Comparison of ENCODE assay signal across 9 cellular contexts in the genomic region with DNA sequence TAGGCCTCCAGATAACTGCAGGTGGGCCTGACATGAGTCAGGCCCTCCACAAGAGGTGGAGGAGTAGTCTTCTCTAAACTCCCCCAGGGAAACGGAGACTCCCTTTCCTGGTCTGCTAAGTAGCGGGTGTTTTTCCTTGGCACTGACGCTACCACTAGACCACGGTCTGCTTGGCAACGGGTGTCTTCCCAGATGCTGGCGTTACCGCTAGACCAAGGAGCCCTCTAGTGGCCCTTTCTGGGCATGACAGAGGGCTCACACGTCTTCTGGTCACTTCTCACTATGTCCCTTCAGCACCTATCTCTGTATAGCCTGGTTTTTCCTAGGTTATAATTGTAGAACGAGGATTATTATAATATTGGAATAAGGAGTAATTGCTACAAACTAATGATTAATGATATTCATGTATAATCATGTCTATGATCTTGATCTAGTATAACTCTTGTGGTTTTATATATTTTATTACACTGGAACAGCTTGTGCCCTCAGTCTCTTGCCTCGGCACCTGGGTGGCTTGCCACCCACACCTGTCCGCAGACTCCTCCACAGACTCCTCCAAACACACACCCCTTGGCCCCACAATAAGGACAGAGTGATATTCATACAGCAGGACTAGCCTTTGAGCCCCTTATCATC. TPM values are rescaled to one million over a fixed set of nuclear protein-coding genes. Genes with fewer than 3 reads are reported as not detected.
A peak's percentile ranks its signal among the peaks of the same experiment; 100 is the strongest.
DNase-seq lines count a peak whose midpoint lies in the region; ATAC-seq and TF ChIP-seq lines count a peak whose summit lies in the region.
"Not testable (repeated sequence)": the region's sequence is repeated elsewhere in the genome, so short reads cannot be mapped to it uniquely, and the experiment has no call there.
"Had no signal": no experiment of that assay in that cellular context is flagged by ENCODE, and none has a peak within 500 bp of the region (broad histone marks: within the 10 kb centered on the region; RNA-seq: fewer than 3 reads in every experiment).

No MANE protein-coding gene starts in this region.

- intact Hi-C loops in CD14-positive monocyte (cut with micrococcal nuclease), result loop anchor here in 1 of 2 donors (5.0 to 10.0 kb wide), 2 partner anchors 147 to 245 kb away; no protein-coding TSS in a partner anchor
- intact Hi-C loops in activated B cell treated with CpG ODN at 0.5 μM for 24 hours (cut with micrococcal nuclease), result not testable (repeated sequence)

- DNase-seq in CD14-positive monocyte (ENCODE audit: low spot score) (peak; percentile 61), HS-27A (ENCODE audit: low read depth) (peak; percentile 20), NCI-H748 treated with DMSO at 0.1 percent for 48 hours (lab: John Stamatoyannopoulos, UW) (peak; percentile 32), activated B cell treated with CpG ODN at 0.5 μM for 24 hours (peak; percentile 43), anterior cingulate cortex (lab: John Stamatoyannopoulos, UW) (peak in 51 of 58 donors; percentile 1 to 84 (median 34)), glomerular visceral epithelial cell (ENCODE audit: extremely low spot score) (peak; percentile 65)
- peak; percentile 34 for DNase-seq in stimulated activated CD8-positive, alpha-beta memory T cell treated with anti-CD3 and anti-CD28 coated beads, Interleukin-15, amount 100 ng/mL, for 1 hour (ENCODE audit: low read depth)

- not testable (repeated sequence) for H2AFZ ChIP-seq in neural cell (ENCODE audit: low read depth, low read length)

- not testable (repeated sequence) for H3K27me3 Mint-ChIP-seq in CD14-positive monocyte (ENCODE audit: low read depth in 3 of 3)
- peaks cover 22% of the 10 kb centered on the region for H3K27me3 Mint-ChIP-seq in activated B cell treated with CpG ODN at 0.5 μM for 24 hours

- not testable (repeated sequence) for H4K20me1 ChIP-seq in neural cell (ENCODE audit: insufficient read depth)

- not testable (repeated sequence) for H3F3A ChIP-seq in neural cell (ENCODE audit: insufficient read depth, low read length, poor library complexity, severe bottlenecking)

- CTCF ChIA-PET in activated B cell treated with CpG ODN at 0.5 μM for 24 hours (lab: Charles Lee), result interaction anchor here (1.4 kb wide), 1 partner anchor 148 kb away, joined by 5 read pairs; no protein-coding TSS in a partner anchor

- not testable (repeated sequence) for H3K27ac Mint-ChIP-seq in CD14-positive monocyte, activated B cell treated with CpG ODN at 0.5 μM for 24 hours

- H3K36me3 Mint-ChIP-seq in CD14-positive monocyte; activated B cell treated with CpG ODN at 0.5 μM for 24 hours (ENCODE audit: low read depth): not testable (repeated sequence)

- not testable (repeated sequence) for H3K9me3 Mint-ChIP-seq in CD14-positive monocyte, activated B cell treated with CpG ODN at 0.5 μM for 24 hours

- not testable (repeated sequence) for H3K36me3 ChIP-seq in neural cell (ENCODE audit: insufficient read depth, low read length)

- H3K4me1 Mint-ChIP-seq in CD14-positive monocyte, result peaks cover 20% of the 10 kb centered on the region
- H3K4me1 Mint-ChIP-seq in activated B cell treated with CpG ODN at 0.5 μM for 24 hours, result not testable (repeated sequence)

- not testable (repeated sequence) for H3K27me3 ChIP-seq in neural cell (ENCODE audit: insufficient read depth, low read depth, low read length)

- TF ChIP-seq CTCF in CD14-positive monocyte (IDR thresholded peaks at IDR 0.05), result peak; percentile 93
- peak; percentile 69 for TF ChIP-seq CTCF in activated B cell treated with CpG ODN at 0.5 μM for 24 hours (IDR thresholded peaks at IDR 0.05)
- peak; percentile 65 for TF ChIP-seq CTCF in neural cell (IDR thresholded peaks at IDR 0.05; ENCODE audit: poor library complexity, severe bottlenecking)

- not testable (repeated sequence) for H3K79me2 ChIP-seq in neural cell (replicated peaks; ENCODE audit: insufficient read depth, low read length)

- not testable (repeated sequence) for H3K4me3 Mint-ChIP-seq in CD14-positive monocyte, activated B cell treated with CpG ODN at 0.5 μM for 24 hours

- TF ChIP-seq EP300 in neural cell (conservative IDR thresholded peaks at IDR 0.05; ENCODE audit: poor library complexity, severe bottlenecking), result not testable (repeated sequence)

- H3K9me2 ChIP-seq in neural cell (ENCODE audit: insufficient read depth, low read length), result not testable (repeated sequence)

- TF ChIP-seq RAD21 in neural cell (conservative IDR thresholded peaks at IDR 0.05), result peak; percentile 61

- not testable (repeated sequence) for H3K4me3 ChIP-seq in neural cell (ENCODE audit: low read length)

- POLR2A ChIA-PET in activated B cell treated with CpG ODN at 0.5 μM for 24 hours (lab: Charles Lee), result not testable (repeated sequence)

- not testable (repeated sequence) for ATAC-seq in activated B cell treated with CpG ODN at 0.5 μM for 24 hours (ENCODE audit: low read depth)

- H3K4me2 ChIP-seq in neural cell (ENCODE audit: low read length), result not testable (repeated sequence)

- not testable (repeated sequence) for H3K9me3 ChIP-seq in neural cell (ENCODE audit: low read length)

- not testable (repeated sequence) for H3K9ac ChIP-seq in neural cell (ENCODE audit: low read length)

- not testable (repeated sequence) for H3K27ac ChIP-seq in neural cell (ENCODE audit: low read length)

TF ChIP-seq in neural cell, 6 proteins besides CTCF, POLR2A, EP300 and RAD21:
- TF ChIP-seq SMC3 (conservative IDR thresholded peaks at IDR 0.05; ENCODE audit: poor library complexity), result peak; percentile 55

RNA-seq across cellular contexts. Expression of gene SIGLEC7, which starts 27.3 kb away (rescaled TPM):
- polyA plus RNA-seq in CD14-positive monocyte (10 to 100 TPM; 71.8 to 93.3 TPM), neural cell (not detected in 2 replicates)
- not detected in 2 replicates for total RNA-seq in activated B cell treated with CpG ODN at 0.5 μM for 24 hours
- polyA minus RNA-seq in neural cell, result not detected in 2 replicates
- polyA plus RNA-seq: IgD-negative memory B cell had no signal

RNA-seq across cellular contexts. Expression of gene SIGLEC9, which starts 44.7 kb away (rescaled TPM):
- polyA plus RNA-seq in CD14-positive monocyte (100 to 1,000 TPM in 1 of 2 donors, 10 to 100 TPM in 1; 87.5 to 133 TPM), neural cell (not detected in 2 replicates)
- 0.29 TPM in 1 of 2 replicates, not detected in the other for total RNA-seq in activated B cell treated with CpG ODN at 0.5 μM for 24 hours
- not detected in 2 replicates for polyA minus RNA-seq in neural cell

RNA-seq across cellular contexts. Expression of gene CD33, which starts 55.5 kb away (rescaled TPM):
- polyA plus RNA-seq in CD14-positive monocyte, result 100 to 1,000 TPM; 229 to 264 TPM
- not detected in 2 replicates for total RNA-seq in activated B cell treated with CpG ODN at 0.5 μM for 24 hours
- not detected in 2 replicates for polyA plus RNA-seq in neural cell
- polyA minus RNA-seq in neural cell, result not detected in 2 replicates

Comparison
In these comparisons a context has a peak if more than half of its experiments do, and no peak if none do; other contexts are left out.
1. RNA of gene SIGLEC7, which starts 27.3 kb away (polyA plus RNA-seq): 71.8 to 93.3 TPM in CD14-positive monocyte; not detected in neural cell; every median in the first group is over 10 times any median in the second.
2. RNA of gene SIGLEC9, which starts 44.7 kb away (polyA plus RNA-seq): 87.5 to 133 TPM in CD14-positive monocyte; not detected in neural cell; every median in the first group is over 10 times any median in the second.
3. RNA of gene CD33, which starts 55.5 kb away (polyA plus RNA-seq): 229 to 264 TPM in CD14-positive monocyte; not detected in neural cell; every median in the first group is over 100 times any median in the second.
4. Peak in every context shown above with its lines, with median percentiles within 50 percentile points of each other: DNase-seq and CTCF ChIP-seq.